In genomic region chr15:98421419-98422085, GRCh38 we compare ENCODE assay signal across 8 cellular contexts.
A peak's percentile ranks its signal among the peaks of the same experiment; 100 is the strongest.
DNase-seq lines count a peak whose midpoint lies in the region; ATAC-seq and TF ChIP-seq lines count a peak whose summit lies in the region.

No MANE protein-coding gene starts in this region.

- H3K79me2 ChIP-seq in PC-9 (ENCODE audit: low read depth) (no peaks in the 10 kb centered on the region), osteoblast (ENCODE audit: insufficient read depth, low read length) (no peaks in the 10 kb centered on the region)

- no peaks in the 10 kb centered on the region for H3K9me2 ChIP-seq in PC-9 (ENCODE audit: insufficient read depth)

- intact Hi-C loops in PC-9 (cut with micrococcal nuclease; ENCODE audit: unreplicated experiment) (loop anchor here (5.0 kb wide), 1 partner anchor 514 kb away; no protein-coding TSS in a partner anchor), transverse colon (cut with DNase I; ENCODE audit: low total_unique reads) (loop anchor here (2.0 kb wide), 1 partner anchor 109 kb away; no protein-coding TSS in a partner anchor)

- peak overlapping the region; percentile 12; the same call in 1 of the 2 replicates for H3K4me2 ChIP-seq in PC-9
- H3K4me2 ChIP-seq in osteoblast (ENCODE audit: insufficient read depth, low read length): peak overlapping the region; percentile 53

- BruUV-seq in PC-9 (replicated peaks; lab: Mats Ljungman, UMichigan): no TSS peak

- H3K4me1 ChIP-seq in PC-9 (replicated peaks; ENCODE audit: insufficient read depth): no peaks in the 10 kb centered on the region
- H3K4me1 ChIP-seq in osteoblast (ENCODE audit: insufficient read depth, low read length): peaks cover 2% of the 10 kb centered on the region
- peaks cover 6 to 12% (median 10%) of the 10 kb centered on the region in 4 donors for H3K4me1 ChIP-seq in transverse colon

- WGBS in transverse colon (ENCODE audit: low coverage in 1 of 2), 2 donors: 7% methylated on average over 59 of the region's 60 CpGs; no CpG with 5 or more reads in 1 of the 2 donors

- no peak for TF ChIP-seq POLR2A in transverse colon (IDR thresholded peaks at IDR 0.05)

- ATAC-seq in GM18861 (IDR thresholded peaks at IDR 0.05; ENCODE audit: unreplicated experiment) (peak; percentile 83), HG03196 (IDR thresholded peaks at IDR 0.05; ENCODE audit: unreplicated experiment) (peak; percentile 74)

- H3K9me3 ChIP-seq in PC-9 (ENCODE audit: insufficient read depth, low read depth) (no peaks in the 10 kb centered on the region), osteoblast (ENCODE audit: low read depth, low read length) (no peaks in the 10 kb centered on the region), transverse colon (no peaks in the 10 kb centered on the region)

- POLR2A ChIA-PET in PC-9 (lab: Charles Lee; ENCODE audit: unreplicated experiment): no interaction called here

- CTCF ChIA-PET in PC-9 (lab: Charles Lee): interaction anchor here (1.3 kb wide), 1 partner anchor 110 kb away, joined by 3 read pairs; no protein-coding TSS in a partner anchor

- in situ Hi-C loops in transverse colon (cut with MboI; ENCODE audit: low pct_ligation_motif_present in 1 of 4, low pct_unique_long_range_greater_than_20kb in 1 of 4, low sequenced_read_pairs in 3 of 4): loop anchor here in 2 of 4 donors (5.0 to 25.0 kb wide), 2 partner anchors 104 to 509 kb away; no protein-coding TSS in a partner anchor

- H3K36me3 ChIP-seq in PC-9 (ENCODE audit: low read depth) (no peaks in the 10 kb centered on the region), osteoblast (ENCODE audit: insufficient read depth, low read length) (no peaks in the 10 kb centered on the region), transverse colon (no peaks in the 10 kb centered on the region)

- H2AFZ ChIP-seq in PC-9 (no peak overlapping the region), osteoblast (ENCODE audit: low read length) (peak overlapping the region; percentile 65)

- TF ChIP-seq CTCF in AG09309 (IDR thresholded peaks at IDR 0.05; ENCODE audit: control insufficient read depth, insufficient read depth, low read depth, low read length, missing control alignments) (peak; percentile 93), PC-9 (conservative IDR thresholded peaks at IDR 0.05) (peak; percentile 96), osteoblast (IDR thresholded peaks at IDR 0.05; ENCODE audit: extremely low read depth, low read depth, low read length) (peak; percentile 79), transverse colon (IDR thresholded peaks at IDR 0.05) (peak; percentile 90 to 100 (median 99))

- H3K27ac ChIP-seq in PC-9: no peak overlapping the region
- H3K27ac ChIP-seq in osteoblast (ENCODE audit: low read depth, low read length): no peak overlapping the region
- no peak overlapping the region for H3K27ac ChIP-seq in transverse colon

- DNase-seq in AG09309 (ENCODE audit: low read depth) (no peak), PC-9 (peak in 1 of 2 experiments; percentile 55), activated gamma-delta T cell (lab: John Stamatoyannopoulos, UW) (peak; percentile 19), germinal center (ENCODE audit: low spot score) (peak; percentile 65), osteoblast (ENCODE audit: insufficient read length, low spot score, missing footprints) (peak; percentile 97), transverse colon (peak; percentile 58)

- H4K20me1 ChIP-seq in PC-9 (ENCODE audit: insufficient read depth) (no peaks in the 10 kb centered on the region), osteoblast (ENCODE audit: insufficient read depth, low read length) (no peaks in the 10 kb centered on the region)

- H3K27me3 ChIP-seq in PC-9 (ENCODE audit: insufficient read depth, low read depth): peaks cover 80% of the 10 kb centered on the region
- H3K27me3 ChIP-seq in osteoblast (ENCODE audit: insufficient read depth, low read length): peaks cover 19% of the 10 kb centered on the region
- H3K27me3 ChIP-seq in transverse colon: peaks cover 25% of the 10 kb centered on the region

- no peak overlapping the region for H3K4me3 ChIP-seq in AG09309 (ENCODE audit: control insufficient read depth, low read depth, low read length)
- H3K4me3 ChIP-seq in PC-9: no peak overlapping the region
- H3K4me3 ChIP-seq in osteoblast (ENCODE audit: insufficient read depth, low read length): peak overlapping the region; percentile 30
- H3K4me3 ChIP-seq in transverse colon: peak overlapping the region in 1 of 4 donors; percentile 15

- no peak for TF ChIP-seq EP300 in transverse colon (IDR thresholded peaks at IDR 0.05; ENCODE audit: low read depth)

- no peaks in the 10 kb centered on the region for H3F3A ChIP-seq in PC-9 (ENCODE audit: insufficient read depth, low read depth)
